ENCODE assay signal across 9 cellular contexts in the genomic region with DNA sequence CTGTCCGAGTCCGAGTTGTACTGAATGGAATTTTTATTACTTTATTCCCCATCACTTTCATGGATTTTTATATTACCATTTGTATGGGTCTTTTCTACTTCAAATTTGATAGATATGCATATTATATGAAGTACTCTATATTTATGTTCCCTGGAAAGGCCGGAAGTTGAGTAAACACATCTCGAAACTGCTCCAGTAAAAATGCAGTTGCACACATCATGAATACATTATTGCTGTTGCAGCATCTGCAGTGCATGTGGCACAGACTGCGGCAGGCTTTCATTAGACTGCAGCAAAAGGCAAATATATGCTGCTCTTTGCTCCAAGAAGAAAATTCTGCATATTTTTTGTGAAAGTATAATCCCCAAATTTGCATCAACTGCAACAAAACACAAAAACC. TPM values are rescaled to one million over a fixed set of nuclear protein-coding genes. Genes with fewer than 3 reads are reported as not detected.
"Had no signal": no experiment of that assay in that cellular context is flagged by ENCODE, and none has a peak within 500 bp of the region (broad histone marks: within the 10 kb centered on the region; RNA-seq: fewer than 3 reads in every experiment).

No MANE protein-coding gene starts in this region.

- H3K4me2 ChIP-seq: KMS-11 had no signal

- H3K9ac ChIP-seq: KMS-11 had no signal

- ATAC-seq: HepG2, K562 had no signal

- H3K4me3 ChIP-seq: K562 had no signal

- DNase-seq: IMR-90, KBM-7, KG1 had no signal

- H3K27ac ChIP-seq: HL-60, KMS-11 had no signal

RNA-seq across cellular contexts. Expression of gene LRRC7, which starts 48.7 kb away (rescaled TPM):
- total RNA-seq: HepG2, HT-29, HT1080 had no signal
